18 cellular contexts compared by ENCODE assay signal in genomic region chr18:43049021-43049420, GRCh38.
DNase-seq lines count a peak whose midpoint lies in the region; ATAC-seq and TF ChIP-seq lines count a peak whose summit lies in the region.
"Had no signal": no experiment of that assay in that cellular context is flagged by ENCODE, and none has a peak within 500 bp of the region (broad histone marks: within the 10 kb centered on the region; RNA-seq: fewer than 3 reads in every experiment).

No MANE protein-coding gene starts in this region.

- H3K27me3 ChIP-seq in adipocyte (replicated peaks; ENCODE audit: control insufficient read depth, insufficient read depth, low read length): peaks cover 4% of the 10 kb centered on the region
- H3K27me3 ChIP-seq in gastroesophageal sphincter: no peaks in the 10 kb centered on the region
- H3K27me3 ChIP-seq: BLaER1, testis had no signal

- peak; percentile 69 for ATAC-seq in gastroesophageal sphincter
- ATAC-seq in HG03442 (IDR thresholded peaks at IDR 0.05; ENCODE audit: unreplicated experiment): no peak
- ATAC-seq: activated T-cell treated with anti-CD3 and anti-CD28 coated beads, Interleukin-2, amount 50 U/mL, for 4 hours; Panc1 had no signal

- no peaks in the 10 kb centered on the region for H3K36me3 Mint-ChIP-seq in activated CD4-positive, alpha-beta memory T cell treated with anti-CD3 and anti-CD28 coated beads for 36 hours
- H3K36me3 Mint-ChIP-seq in activated T-helper 2 cell treated with anti-CD3 and anti-CD28 coated beads, Interferon-gamma antibody, Interleukin-2, Interleukin-4, amounts not matched to agents 10 μg/mL and 5 μg/mL and 100 μg/mL, durations not matched to agents 14 hours and 24 hours and 36 hours (ENCODE audit: low read depth): no peaks in the 10 kb centered on the region

- peaks cover 15% of the 10 kb centered on the region for H3K4me1 ChIP-seq in adipocyte (ENCODE audit: control insufficient read depth, insufficient read depth, low read length)
- peaks cover 0 to 5% (median 0%) of the 10 kb centered on the region in 3 donors for H3K4me1 ChIP-seq in gastroesophageal sphincter
- H3K4me1 ChIP-seq: BLaER1, testis had no signal

- no peaks in the 10 kb centered on the region for H3K36me3 ChIP-seq in adipocyte (ENCODE audit: control insufficient read depth, insufficient read depth, low read length, severe bottlenecking)
- no peaks in the 10 kb centered on the region for H3K36me3 ChIP-seq in gastroesophageal sphincter
- H3K36me3 ChIP-seq: BLaER1 had no signal

- H3K9ac ChIP-seq in adipocyte (ENCODE audit: low read length): no peak overlapping the region
- H3K9ac ChIP-seq: BLaER1 had no signal

- CTCF ChIA-PET in activated CD4-positive, alpha-beta memory T cell treated with anti-CD3 and anti-CD28 coated beads for 36 hours (lab: Charles Lee): no interaction called here

- TF ChIP-seq POLR2A in gastroesophageal sphincter (IDR thresholded peaks at IDR 0.05): no peak

- DNase-seq in GM04503 (ENCODE audit: low read depth): peak; percentile 12
- peak; percentile 2 for DNase-seq in adipocyte (ENCODE audit: low read depth)
- DNase-seq in renal cortical epithelial cell (ENCODE audit: low read depth): peak; percentile 16
- no peak for DNase-seq in activated CD4-positive, alpha-beta memory T cell treated with anti-CD3 and anti-CD28 coated beads for 36 hours
- no peak for DNase-seq in activated T-helper 2 cell treated with anti-CD3 and anti-CD28 coated beads, Interferon-gamma antibody, Interleukin-2, Interleukin-4, amounts not matched to agents 10 μg/mL and 5 μg/mL and 100 μg/mL, durations not matched to agents 14 hours and 24 hours and 36 hours (ENCODE audit: low spot score)
- DNase-seq: activated CD4-positive, alpha-beta memory T cell treated with anti-CD3 and anti-CD28 coated beads, Interleukin-2, amount 10 ng/mL, durations not matched to agents 7 days and 5 days; activated T-cell treated with anti-CD3 and anti-CD28 coated beads, Interleukin-2, amount 50 U/mL, for 4 hours; HFFc6; mesendoderm; NCI-H1092; NCI-H82; stimulated activated CD4-positive, alpha-beta T cell treated with anti-CD3 and anti-CD28 coated beads, Interleukin-4, amount 100 ng/mL, for 24 hours; stimulated activated CD8-positive, alpha-beta memory T cell treated with anti-CD3 and anti-CD28 coated beads, Interleukin-4, amount 100 ng/mL, for 48 hours; testis had no signal

- H3K4me3 Mint-ChIP-seq in activated CD4-positive, alpha-beta memory T cell treated with anti-CD3 and anti-CD28 coated beads for 36 hours: no peak overlapping the region
- H3K4me3 Mint-ChIP-seq in activated T-helper 2 cell treated with anti-CD3 and anti-CD28 coated beads, Interferon-gamma antibody, Interleukin-2, Interleukin-4, amounts not matched to agents 10 μg/mL and 5 μg/mL and 100 μg/mL, durations not matched to agents 14 hours and 24 hours and 36 hours (ENCODE audit: low read depth): no peak overlapping the region
- H3K4me3 Mint-ChIP-seq: activated CD4-positive, alpha-beta memory T cell treated with anti-CD3 and anti-CD28 coated beads, Interleukin-2, amount 10 ng/mL, durations not matched to agents 7 days and 5 days; activated T-cell treated with anti-CD3 and anti-CD28 coated beads, Interleukin-2, amount 50 U/mL, for 4 hours; HFFc6 had no signal

- H3K27me3 Mint-ChIP-seq in activated CD4-positive, alpha-beta memory T cell treated with anti-CD3 and anti-CD28 coated beads for 36 hours: no peaks in the 10 kb centered on the region
- H3K27me3 Mint-ChIP-seq in activated T-helper 2 cell treated with anti-CD3 and anti-CD28 coated beads, Interferon-gamma antibody, Interleukin-2, Interleukin-4, amounts not matched to agents 10 μg/mL and 5 μg/mL and 100 μg/mL, durations not matched to agents 14 hours and 24 hours and 36 hours (ENCODE audit: low read depth): no peaks in the 10 kb centered on the region
- H3K27me3 Mint-ChIP-seq: activated CD4-positive, alpha-beta memory T cell treated with anti-CD3 and anti-CD28 coated beads, Interleukin-2, amount 10 ng/mL, durations not matched to agents 7 days and 5 days had no signal

- H3K27ac ChIP-seq in gastroesophageal sphincter: no peak overlapping the region
- H3K27ac ChIP-seq: BLaER1, testis had no signal

- H3K9me3 ChIP-seq in adipocyte (ENCODE audit: control insufficient read depth, low read length) (no peaks in the 10 kb centered on the region), gastroesophageal sphincter (no peaks in the 10 kb centered on the region)
- H3K9me3 ChIP-seq: BLaER1, testis had no signal

- H3K4me1 Mint-ChIP-seq in activated CD4-positive, alpha-beta memory T cell treated with anti-CD3 and anti-CD28 coated beads for 36 hours (ENCODE audit: low read depth): no peaks in the 10 kb centered on the region
- H3K4me1 Mint-ChIP-seq in activated T-helper 2 cell treated with anti-CD3 and anti-CD28 coated beads, Interferon-gamma antibody, Interleukin-2, Interleukin-4, amounts not matched to agents 10 μg/mL and 5 μg/mL and 100 μg/mL, durations not matched to agents 14 hours and 24 hours and 36 hours (ENCODE audit: low read depth): no peaks in the 10 kb centered on the region
- H3K4me1 Mint-ChIP-seq: activated CD4-positive, alpha-beta memory T cell treated with anti-CD3 and anti-CD28 coated beads, Interleukin-2, amount 10 ng/mL, durations not matched to agents 7 days and 5 days had no signal

- WGBS in gastroesophageal sphincter (ENCODE audit: low coverage in 1 of 2), 2 donors: 13 to 18% methylated on average over 3 of the region's 3 CpGs

- H3K9me3 Mint-ChIP-seq in activated CD4-positive, alpha-beta memory T cell treated with anti-CD3 and anti-CD28 coated beads for 36 hours: peaks cover 7% of the 10 kb centered on the region
- H3K9me3 Mint-ChIP-seq in activated T-helper 2 cell treated with anti-CD3 and anti-CD28 coated beads, Interferon-gamma antibody, Interleukin-2, Interleukin-4, amounts not matched to agents 10 μg/mL and 5 μg/mL and 100 μg/mL, durations not matched to agents 14 hours and 24 hours and 36 hours: peaks cover 7% of the 10 kb centered on the region

- TF ChIP-seq EP300 in gastroesophageal sphincter (IDR thresholded peaks at IDR 0.05): no peak

- intact Hi-C loops in activated CD4-positive, alpha-beta memory T cell treated with anti-CD3 and anti-CD28 coated beads for 36 hours (cut with micrococcal nuclease): no loop called here
- intact Hi-C loops in activated T-helper 2 cell treated with anti-CD3 and anti-CD28 coated beads, Interferon-gamma antibody, Interleukin-2, Interleukin-4, amounts not matched to agents 10 μg/mL and 5 μg/mL and 100 μg/mL, durations not matched to agents 14 hours and 24 hours and 36 hours (cut with micrococcal nuclease): no loop called here

- TF ChIP-seq CTCF in gastroesophageal sphincter (IDR thresholded peaks at IDR 0.05): no peak

- no peak overlapping the region for H3K27ac Mint-ChIP-seq in activated CD4-positive, alpha-beta memory T cell treated with anti-CD3 and anti-CD28 coated beads for 36 hours
- no peak overlapping the region for H3K27ac Mint-ChIP-seq in activated T-helper 2 cell treated with anti-CD3 and anti-CD28 coated beads, Interferon-gamma antibody, Interleukin-2, Interleukin-4, amounts not matched to agents 10 μg/mL and 5 μg/mL and 100 μg/mL, durations not matched to agents 14 hours and 24 hours and 36 hours
- H3K27ac Mint-ChIP-seq: activated CD4-positive, alpha-beta memory T cell treated with anti-CD3 and anti-CD28 coated beads, Interleukin-2, amount 10 ng/mL, durations not matched to agents 7 days and 5 days; HFFc6 had no signal

- H3K4me3 ChIP-seq in adipocyte (ENCODE audit: low read length) (no peak overlapping the region), gastroesophageal sphincter (no peak overlapping the region)
- H3K4me3 ChIP-seq: BLaER1, testis had no signal

- POLR2A ChIA-PET in activated CD4-positive, alpha-beta memory T cell treated with anti-CD3 and anti-CD28 coated beads for 36 hours (lab: Charles Lee): no interaction called here

Comparison
In these comparisons a context has a peak if more than half of its experiments do, and no peak if none do; other contexts are left out.
1. DNase-seq: peak in GM04503 (single experiment), adipocyte (single experiment) and renal cortical epithelial cell (single experiment); none in activated CD4-positive, alpha-beta memory T cell treated with anti-CD3 and anti-CD28 coated beads for 36 hours (single experiment) and activated T-helper 2 cell treated with anti-CD3 and anti-CD28 coated beads, Interferon-gamma antibody, Interleukin-2, Interleukin-4, amounts not matched to agents 10 μg/mL and 5 μg/mL and 100 μg/mL, durations not matched to agents 14 hours and 24 hours and 36 hours (single experiment).